Comparison of ENCODE assay signal across 27 cellular contexts in genomic region chr14:41743140-41743539, GRCh38.
"Had no signal": no experiment of that assay in that cellular context is flagged by ENCODE, and none has a peak within 500 bp of the region (broad histone marks: within the 10 kb centered on the region; RNA-seq: fewer than 3 reads in every experiment).

No MANE protein-coding gene starts in this region.

- H3K27ac Mint-ChIP-seq: activated CD4-positive, alpha-beta T cell treated with anti-CD3 and anti-CD28 coated beads for 36 hours; activated CD4-positive, alpha-beta T cell treated with anti-CD3 and anti-CD28 coated beads, Interleukin-2, amount 10 ng/mL, durations not matched to agents 7 days and 5 days; activated CD8-positive, alpha-beta T cell treated with anti-CD3 and anti-CD28 coated beads, Interleukin-2, amount 10 ng/mL, durations not matched to agents 7 days and 5 days; activated naive CD4-positive, alpha-beta T cell treated with anti-CD3 and anti-CD28 coated beads for 36 hours; activated naive CD4-positive, alpha-beta T cell treated with anti-CD3 and anti-CD28 coated beads, Interleukin-2, amount 50 U/mL, for 72 hours; activated T-cell treated with anti-CD3 and anti-CD28 coated beads, Interleukin-2, amount 50 U/mL, for 24 hours had no signal

- H3K27ac ChIP-seq: brain microvascular endothelial cell, SJCRH30, SK-N-MC had no signal

- H3K4me3 Mint-ChIP-seq: activated CD4-positive, alpha-beta T cell treated with anti-CD3 and anti-CD28 coated beads for 36 hours; activated CD4-positive, alpha-beta T cell treated with anti-CD3 and anti-CD28 coated beads, Interleukin-2, amount 10 ng/mL, durations not matched to agents 7 days and 5 days; activated CD8-positive, alpha-beta T cell treated with anti-CD3 and anti-CD28 coated beads, Interleukin-2, amount 10 ng/mL, durations not matched to agents 7 days and 5 days; activated naive CD4-positive, alpha-beta T cell treated with anti-CD3 and anti-CD28 coated beads for 36 hours; activated T-cell treated with anti-CD3 and anti-CD28 coated beads, Interleukin-2, amount 50 U/mL, for 24 hours had no signal

- DNase-seq: activated CD4-positive, alpha-beta T cell treated with anti-CD3 and anti-CD28 coated beads for 36 hours; activated CD4-positive, alpha-beta T cell treated with anti-CD3 and anti-CD28 coated beads, Interleukin-2, amount 10 ng/mL, durations not matched to agents 7 days and 5 days; activated CD4-positive, alpha-beta T cell treated with anti-CD3 and anti-CD28 coated beads, Interleukin-2, amount 50 U/mL, for 48 hours; activated CD8-positive, alpha-beta T cell treated with anti-CD3 and anti-CD28 coated beads, Interleukin-2, amount 10 ng/mL, durations not matched to agents 7 days and 5 days; activated gamma-delta T cell treated with Interleukin-2 at 50 U/mL for 16 hours; activated naive CD4-positive, alpha-beta T cell treated with anti-CD3 and anti-CD28 coated beads for 36 hours; activated T-cell treated with anti-CD3 and anti-CD28 coated beads, Interleukin-2, amount 50 U/mL, for 24 hours; amniotic stem cell; aorta; brain microvascular endothelial cell; central memory CD4-positive, alpha-beta T cell; Kasumi-1; KBM-7; MG63; NCI-H1048; NCI-H1105 treated with DMSO at 0.1 percent for 48 hours; NCI-H1436; NCI-H1694; NCI-H1930; NCI-H345; NCI-H524 treated with DMSO at 0.1 percent for 48 hours; NK-92 treated with Interleukin-12 subunit alpha and Interleukin-12 subunit beta, amount 100 ng/mL, for 24 hours; SHP77; SJCRH30; T-helper 1 cell had no signal

- H3K9me3 Mint-ChIP-seq: activated CD4-positive, alpha-beta T cell treated with anti-CD3 and anti-CD28 coated beads, Interleukin-2, amount 10 ng/mL, durations not matched to agents 7 days and 5 days had no signal

- H3K9me3 ChIP-seq: MG63, SJCRH30 had no signal

- H3K36me3 ChIP-seq: brain microvascular endothelial cell, MG63, SJCRH30 had no signal

- H3K4me1 ChIP-seq: SJCRH30 had no signal

- H3K4me3 ChIP-seq: MG63, SJCRH30, SK-N-MC had no signal

- H3K27me3 ChIP-seq: brain microvascular endothelial cell, MG63, SJCRH30 had no signal

- ATAC-seq: activated CD4-positive, alpha-beta T cell treated with anti-CD3 and anti-CD28 coated beads for 36 hours; activated CD8-positive, alpha-beta T cell treated with anti-CD3 and anti-CD28 coated beads, Interleukin-2, amount 10 ng/mL, durations not matched to agents 7 days and 5 days; activated naive CD4-positive, alpha-beta T cell treated with anti-CD3 and anti-CD28 coated beads, Interleukin-2, amount 50 U/mL, for 72 hours had no signal

- H3K27me3 Mint-ChIP-seq: activated CD4-positive, alpha-beta T cell treated with anti-CD3 and anti-CD28 coated beads for 36 hours; activated CD4-positive, alpha-beta T cell treated with anti-CD3 and anti-CD28 coated beads, Interleukin-2, amount 10 ng/mL, durations not matched to agents 7 days and 5 days had no signal

- H3K36me3 Mint-ChIP-seq: activated naive CD4-positive, alpha-beta T cell treated with anti-CD3 and anti-CD28 coated beads, Interleukin-2, amount 50 U/mL, for 72 hours had no signal
